Comparison of ENCODE assay signal across 20 cellular contexts in the genomic region with DNA sequence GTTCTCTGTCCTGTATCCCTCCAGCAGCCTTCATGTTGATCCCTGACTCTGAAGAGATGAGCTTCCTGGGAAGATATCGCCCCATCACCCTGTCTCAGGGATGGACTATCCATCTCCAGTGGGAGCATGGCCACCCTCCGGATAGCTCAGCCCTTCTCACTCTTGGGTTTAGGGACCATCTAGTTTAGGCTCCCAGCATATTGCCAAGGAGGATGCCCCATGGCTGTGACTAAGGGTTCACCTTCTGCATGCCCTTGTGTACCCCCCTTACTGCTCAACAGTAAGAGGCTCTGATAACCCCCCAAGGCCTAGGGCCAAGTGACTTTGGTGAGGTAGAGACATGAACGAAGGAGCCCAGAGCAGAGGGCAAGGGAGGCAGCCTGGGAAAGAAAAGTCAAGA. TPM values are rescaled to one million over a fixed set of nuclear protein-coding genes. Genes with fewer than 3 reads are reported as not detected.
DNase-seq lines count a peak whose midpoint lies in the region; ATAC-seq, FAIRE-seq and TF ChIP-seq lines count a peak whose summit lies in the region.
"Had no signal": no experiment of that assay in that cellular context is flagged by ENCODE, and none has a peak within 500 bp of the region (broad histone marks: within the 10 kb centered on the region; RNA-seq: fewer than 3 reads in every experiment).

No MANE protein-coding gene starts in this region.

- FAIRE-seq in H1 (lab: Jason Lieb, UNC) = no peak
- FAIRE-seq: H54 had no signal

- no peak overlapping the region for H4K91ac ChIP-seq in H1 (replicated peaks; ENCODE audit: insufficient read length, low read length)

- H3K4me3 Mint-ChIP-seq in stimulated activated memory B cell treated with anti-CD40 and anti-IgM and Interleukin-4, amounts not matched to agents 10 μg/mL and 1 μg/mL and 100 μg/mL, for 72 hours = peak overlapping the region; percentile 1

- no peak overlapping the region for H3K27ac Mint-ChIP-seq in stimulated activated memory B cell treated with anti-CD40 and anti-IgM and Interleukin-4, amounts not matched to agents 10 μg/mL and 1 μg/mL and 100 μg/mL, for 72 hours

- H3K23me2 ChIP-seq in H1 (ENCODE audit: low read depth, low read length) = no peaks in the 10 kb centered on the region

- no peak overlapping the region for H2BK20ac ChIP-seq in H1 (ENCODE audit: low read length)

- H2BK12ac ChIP-seq in H1 (ENCODE audit: low read depth, low read length) = no peak overlapping the region

- no peak overlapping the region for H3K23ac ChIP-seq in H1 (ENCODE audit: insufficient read length)

- H3K9me3 ChIP-seq in Loucy (ENCODE audit: insufficient read depth, low read depth, low read length) = no peaks in the 10 kb centered on the region
- no peaks in the 10 kb centered on the region for H3K9me3 ChIP-seq in H1 (ENCODE audit: insufficient read depth in 2 of 2, low read depth in 1 of 2, low read length in 1 of 2)
- H3K9me3 ChIP-seq: MG63 had no signal

- H3K4ac ChIP-seq in H1 (replicated peaks; ENCODE audit: insufficient read length, low read depth, low read length) = no peak overlapping the region

- no peaks in the 10 kb centered on the region for H3K79me1 ChIP-seq in H1 (ENCODE audit: low read depth, low read length)

- no peak for TF ChIP-seq EP300 in H1 (IDR thresholded peaks at IDR 0.05; ENCODE audit: borderline replicate concordance in 1 of 2, low read depth in 2 of 2, low read length in 2 of 2)

- H3K4me3 ChIP-seq in Loucy (ENCODE audit: low read length, poor library complexity, severe bottlenecking) = no peak overlapping the region
- no peak overlapping the region for H3K4me3 ChIP-seq in H1 (ENCODE audit: extremely low read depth in 1 of 4, insufficient read depth in 2 of 4, low read depth in 3 of 4, low read length in 4 of 4)
- H3K4me3 ChIP-seq: MG63 had no signal

- H3K4me1 Mint-ChIP-seq in stimulated activated memory B cell treated with anti-CD40 and anti-IgM and Interleukin-4, amounts not matched to agents 10 μg/mL and 1 μg/mL and 100 μg/mL, for 72 hours = peaks cover 42% of the 10 kb centered on the region

- peak; percentile 2 for DNase-seq in left cardiac atrium
- no peak for DNase-seq in left ventricle myocardium superior
- no peak for DNase-seq in H1 (ENCODE audit: low read depth in 1 of 2, low spot score in 2 of 2)
- no peak for DNase-seq in NCI-H524 (lab: John Stamatoyannopoulos, UW)
- DNase-seq in HuH-7 (ENCODE audit: low spot score) = no peak
- DNase-seq: C1 segment of cervical spinal cord, Karpas-422, MG63, NCI-H1417, NCI-H1694 treated with DMSO at 0.1 percent for 48 hours, NCI-H446 treated with DMSO at 0.1 percent for 48 hours, NCI-H748 treated with DMSO at 0.1 percent for 48 hours, SHP77 treated with DMSO at 0.1 percent for 48 hours had no signal

- no peak for ATAC-seq in left cardiac atrium
- ATAC-seq in left ventricle myocardium superior = no peak
- ATAC-seq in stimulated activated memory B cell treated with anti-CD40 and anti-IgM and Interleukin-4, amounts not matched to agents 10 μg/mL and 1 μg/mL and 100 μg/mL, for 72 hours = no peak
- no peak for ATAC-seq in HG02610 (IDR thresholded peaks at IDR 0.05; ENCODE audit: unreplicated experiment)
- ATAC-seq: SK-N-SH treated with all-trans-retinoic acid at 6 μM for 48 hours had no signal

- no peak overlapping the region for H4K8ac ChIP-seq in H1 (ENCODE audit: extremely low read depth, insufficient read depth, low read length)

- H4K5ac ChIP-seq in H1 (ENCODE audit: insufficient read length, low read depth, low read length) = no peak overlapping the region

- no peak overlapping the region for H2BK5ac ChIP-seq in H1 (ENCODE audit: low read depth, low read length)

- no peak overlapping the region for H2AK5ac ChIP-seq in H1 (ENCODE audit: low read depth, low read length)

- no peaks in the 10 kb centered on the region for H3K27me3 ChIP-seq in Loucy (ENCODE audit: insufficient read depth, low read length, poor library complexity, severe bottlenecking)
- no peaks in the 10 kb centered on the region; a peak in 1 of 7 replicates for H3K27me3 ChIP-seq in H1 (replicated peaks in 1 of 4; ENCODE audit: control insufficient read depth in 3 of 4, extremely low read depth in 1 of 4, insufficient read depth in 3 of 4, low read length in 3 of 4)

- no peak for TF ChIP-seq CTCF in Loucy (conservative IDR thresholded peaks at IDR 0.05; ENCODE audit: low read length)
- no peak for TF ChIP-seq CTCF in H1 (IDR thresholded peaks at IDR 0.05; ENCODE audit: control extremely low read depth in 1 of 3, insufficient read depth in 1 of 3, low read depth in 1 of 3, low read length in 3 of 3)

- no peaks in the 10 kb centered on the region for H3K9me3 Mint-ChIP-seq in stimulated activated memory B cell treated with anti-CD40 and anti-IgM and Interleukin-4, amounts not matched to agents 10 μg/mL and 1 μg/mL and 100 μg/mL, for 72 hours

- H3K9ac ChIP-seq in Loucy (ENCODE audit: low read depth, low read length, poor library complexity, severe bottlenecking) (peak overlapping the region; percentile 75), H1 (replicated peaks in 1 of 4; ENCODE audit: extremely low read depth in 1 of 4, low read depth in 3 of 4, low read length in 3 of 4) (no peak overlapping the region)

- H2BK120ac ChIP-seq in H1 (replicated peaks; ENCODE audit: low read depth, low read length) = no peak overlapping the region

- H3K14ac ChIP-seq in H1 (ENCODE audit: insufficient read length) = no peak overlapping the region

- H3K4me1 ChIP-seq in Loucy (ENCODE audit: insufficient read depth, low read length, poor library complexity, severe bottlenecking) = peaks cover 52% of the 10 kb centered on the region
- H3K4me1 ChIP-seq in H1 (replicated peaks in 1 of 4; ENCODE audit: control insufficient read depth in 3 of 4, insufficient read depth in 4 of 4, low read length in 3 of 4) = peaks cover 0 to 10% (median 5%) of the 10 kb centered on the region in 4 experiments; a peak in 6 of 7 replicates

- no peaks in the 10 kb centered on the region for H3K27me3 Mint-ChIP-seq in stimulated activated memory B cell treated with anti-CD40 and anti-IgM and Interleukin-4, amounts not matched to agents 10 μg/mL and 1 μg/mL and 100 μg/mL, for 72 hours

- WGBS in H1 (ENCODE audit: extremely low coverage in 1 of 2, insufficient coverage in 1 of 2, insufficient read length in 1 of 2, insufficient replicate concordance in 2 of 2, low coverage in 1 of 2, low lambda C conversion rate in 2 of 2, missing lambda C conversion rate in 1 of 2), 2 experiments = 82% methylated on average over 3 of the region's 3 CpGs; no CpG with 5 or more reads in 1 of the 2 experiments

- H3K56ac ChIP-seq in H1 (replicated peaks; ENCODE audit: insufficient read length, low read depth, low read length) = no peak overlapping the region

- H3F3A ChIP-seq in Loucy (ENCODE audit: low read depth) = peaks cover 7% of the 10 kb centered on the region; the same call in 1 of the 2 replicates

- intact Hi-C loops in left cardiac atrium (cut with DNase I) = no loop called here
- intact Hi-C loops in left ventricle myocardium superior (cut with micrococcal nuclease) = no loop called here

- H2AFZ ChIP-seq in Loucy (ENCODE audit: low read length) = no peak overlapping the region
- no peak overlapping the region for H2AFZ ChIP-seq in H1 (ENCODE audit: low read length)

- TF ChIP-seq POLR2A in H1 (IDR thresholded peaks at IDR 0.05; ENCODE audit: control extremely low read depth in 1 of 2, low read depth in 2 of 2, low read length in 2 of 2) = no peak

- no peaks in the 10 kb centered on the region for H3K79me2 ChIP-seq in Loucy (ENCODE audit: insufficient read depth, low read length)
- no peaks in the 10 kb centered on the region for H3K79me2 ChIP-seq in H1 (ENCODE audit: control insufficient read depth in 1 of 2, insufficient read depth in 2 of 2, low read length in 2 of 2)

- H3K4me2 ChIP-seq in Loucy (ENCODE audit: low read depth, low read length, poor library complexity, severe bottlenecking) (peak overlapping the region; percentile 86), H1 (ENCODE audit: insufficient read depth in 1 of 2, low read depth in 2 of 2, low read length in 2 of 2) (no peak overlapping the region)

- H3K9me2 ChIP-seq in Loucy (replicated peaks; ENCODE audit: low read depth, low read length) = no peaks in the 10 kb centered on the region

- CTCF ChIA-PET in H1 (lab: Charles Lee; ENCODE audit: partially characterized antibody) = interaction anchor here (0.6 to 11.7 kb wide), 14 partner anchors 9 to 125 kb away, joined by 3 to 173 read pairs (median 4); no protein-coding TSS in a partner anchor

- H3K36me3 ChIP-seq in Loucy (ENCODE audit: insufficient read depth, low read length) = no peaks in the 10 kb centered on the region
- H3K36me3 ChIP-seq in H1 (ENCODE audit: control insufficient read depth in 2 of 4, insufficient read depth in 4 of 4, low read length in 3 of 4) = no peaks in the 10 kb centered on the region
- H3K36me3 ChIP-seq: MG63 had no signal

- no peak overlapping the region for H3K27ac ChIP-seq in H1 (ENCODE audit: low read depth, low read length)
- H3K27ac ChIP-seq: RWPE1 had no signal

- POLR2A ChIA-PET in H1 (lab: Charles Lee; ENCODE audit: partially characterized antibody) = no interaction called here

- H4K20me1 ChIP-seq in Loucy (ENCODE audit: insufficient read depth, low read length, poor library complexity, severe bottlenecking) (no peaks in the 10 kb centered on the region), H1 (replicated peaks in 1 of 2; ENCODE audit: control insufficient read depth in 1 of 2, insufficient read depth in 2 of 2, low read length in 2 of 2) (no peaks in the 10 kb centered on the region)

- no peak for TF ChIP-seq RAD21 in H1 (IDR thresholded peaks at IDR 0.05 in 1 of 2, conservative IDR thresholded peaks at IDR 0.05 in 1 of 2; ENCODE audit: low read depth in 2 of 2, low read length in 2 of 2)

- H3K18ac ChIP-seq in H1 (ENCODE audit: extremely low read depth, low read length) = no peak overlapping the region

- peak overlapping the region; percentile 61; the same call in 1 of the 2 replicates for H2BK15ac ChIP-seq in H1 (ENCODE audit: low read length)

- no peaks in the 10 kb centered on the region for H3K36me3 Mint-ChIP-seq in stimulated activated memory B cell treated with anti-CD40 and anti-IgM and Interleukin-4, amounts not matched to agents 10 μg/mL and 1 μg/mL and 100 μg/mL, for 72 hours

RNA-seq across cellular contexts. Expression of a gene that starts 1.3 kb away (rescaled TPM):
- total RNA-seq in left cardiac atrium = under 1 TPM; 0.15 to 0.16 TPM
- total RNA-seq in left ventricle myocardium superior = 0.15 TPM
- 0.29 and 0.61 TPM in 2 replicates for total RNA-seq in H1 (2021; fragmentation: NEBNext Ultra II Directional; extraction: Animal tissue kit (Norgen Biotek cat#: 25700))
- 0.79 and 1.0 TPM in 2 replicates for polyA plus RNA-seq in H1 (2011; rRNA removed)
- 0.88 TPM for polyA plus RNA-seq in H1 (2011; cell fraction: cytosol; rRNA removed)
- 1.5 TPM for polyA plus RNA-seq in H1 (2011; cell fraction: nucleus; rRNA removed)
- polyA plus RNA-seq in H1 (2012, experiment 1 of 2) = 0.26 to 0.66 TPM (median 0.36 TPM) in 4 replicates
- polyA plus RNA-seq in H1 (2012, experiment 2 of 2) = 0.52 TPM
- 0.32 TPM for polyA plus RNA-seq in H1 (2013, experiment 1 of 2)
- polyA plus RNA-seq in H1 (2013, experiment 2 of 2) = 0.40 TPM
- polyA minus RNA-seq in H1 (2011; rRNA and poly(A)+ RNA removed) = 0.54 and 0.98 TPM in 2 replicates
- 0.73 TPM for polyA minus RNA-seq in H1 (2011; cell fraction: cytosol; rRNA and poly(A)+ RNA removed)
- 1.3 TPM for polyA minus RNA-seq in H1 (2011; cell fraction: nucleus; rRNA and poly(A)+ RNA removed)
- total RNA-seq: A673 had no signal

RNA-seq across cellular contexts. Expression of a gene that starts 51.5 kb away (rescaled TPM):
- 10 to 100 TPM; 31.2 to 37.6 TPM for total RNA-seq in left cardiac atrium
- 35.4 TPM for total RNA-seq in left ventricle myocardium superior
- 44.6 and 50.0 TPM in 2 replicates for total RNA-seq in H1 (2021; fragmentation: NEBNext Ultra II Directional; extraction: Animal tissue kit (Norgen Biotek cat#: 25700))
- polyA plus RNA-seq in H1 (2011; rRNA removed) = 117 and 151 TPM in 2 replicates
- 117 TPM for polyA plus RNA-seq in H1 (2011; cell fraction: cytosol; rRNA removed)
- 137 TPM for polyA plus RNA-seq in H1 (2011; cell fraction: nucleus; rRNA removed)
- 45.7 to 68.5 TPM (median 67.3 TPM) in 4 replicates for polyA plus RNA-seq in H1 (2012, experiment 1 of 2)
- 67.1 TPM for polyA plus RNA-seq in H1 (2012, experiment 2 of 2)
- 51.8 TPM for polyA plus RNA-seq in H1 (2013, experiment 1 of 2)
- 57.8 TPM for polyA plus RNA-seq in H1 (2013, experiment 2 of 2)
- polyA minus RNA-seq in H1 (2011; rRNA and poly(A)+ RNA removed) = 64.2 and 70.4 TPM in 2 replicates
- polyA minus RNA-seq in H1 (2011; cell fraction: cytosol; rRNA and poly(A)+ RNA removed) = 17.0 TPM
- 34.0 TPM for polyA minus RNA-seq in H1 (2011; cell fraction: nucleus; rRNA and poly(A)+ RNA removed)

RNA-seq across cellular contexts. Expression of a gene that starts 58.3 kb away (rescaled TPM):
- total RNA-seq in left cardiac atrium = 10 to 100 TPM in 1 of 2 donors, 1 to 10 TPM in 1; 8.2 to 17.6 TPM
- total RNA-seq in left ventricle myocardium superior = 6.0 TPM
- total RNA-seq in H1 (2021; fragmentation: NEBNext Ultra II Directional; extraction: Animal tissue kit (Norgen Biotek cat#: 25700)) = 0.11 and 0.31 TPM in 2 replicates
- polyA plus RNA-seq in H1 (2011; rRNA removed) = 0.05 and 0.16 TPM in 2 replicates
- polyA plus RNA-seq in H1 (2011; cell fraction: cytosol; rRNA removed) = 0.06 TPM
- 0.66 TPM for polyA plus RNA-seq in H1 (2011; cell fraction: nucleus; rRNA removed)
- polyA plus RNA-seq in H1 (2012, experiment 1 of 2) = 0.05 TPM in 1 of 4 replicates, not detected in the others
- polyA plus RNA-seq in H1 (2012, experiment 2 of 2) = 0.09 TPM
- polyA plus RNA-seq in H1 (2013, experiment 1 of 2) = 0.14 TPM
- 0.15 TPM for polyA plus RNA-seq in H1 (2013, experiment 2 of 2)
- 0.09 TPM in 1 of 2 replicates, not detected in the other for polyA minus RNA-seq in H1 (2011; rRNA and poly(A)+ RNA removed)
- not detected for polyA minus RNA-seq in H1 (2011; cell fraction: cytosol; rRNA and poly(A)+ RNA removed)
- polyA minus RNA-seq in H1 (2011; cell fraction: nucleus; rRNA and poly(A)+ RNA removed) = 0.40 TPM
- total RNA-seq: A673 had no signal
